Comparison of ENCODE assay signal across 21 cellular contexts in genomic region chr20:14947536-14947935, GRCh38.
"Had no signal": no experiment of that assay in that cellular context is flagged by ENCODE, and none has a peak within 500 bp of the region (broad histone marks: within the 10 kb centered on the region; RNA-seq: fewer than 3 reads in every experiment).

No MANE protein-coding gene starts in this region.

- H3K9me3 Mint-ChIP-seq: mesothelial cell of epicardium; stimulated activated memory B cell treated with anti-CD40 and anti-IgM and Interleukin-4, amounts not matched to agents 10 μg/mL and 1 μg/mL and 100 μg/mL, for 72 hours had no signal

- H3K36me3 Mint-ChIP-seq: mesothelial cell of epicardium; stimulated activated memory B cell treated with anti-CD40 and anti-IgM and Interleukin-4, amounts not matched to agents 10 μg/mL and 1 μg/mL and 100 μg/mL, for 72 hours had no signal

- H3K4me3 Mint-ChIP-seq: effector memory CD8-positive, alpha-beta T cell; mesothelial cell of epicardium; natural killer cell; neural crest cell; stimulated activated memory B cell treated with anti-CD40 and anti-IgM and Interleukin-4, amounts not matched to agents 10 μg/mL and 1 μg/mL and 100 μg/mL, for 72 hours; stimulated activated naive CD8-positive, alpha-beta T cell treated with anti-CD3 and anti-CD28 coated beads, Interleukin-15, Interleukin-2, amounts not matched to agents 100 ng/mL and 50 ng/mL, for 24 hours had no signal

- H3K4me1 ChIP-seq: esophagus squamous epithelium, pancreas, psoas muscle, upper lobe of right lung had no signal

- H3K4me1 Mint-ChIP-seq: natural killer cell; stimulated activated memory B cell treated with anti-CD40 and anti-IgM and Interleukin-4, amounts not matched to agents 10 μg/mL and 1 μg/mL and 100 μg/mL, for 72 hours had no signal

- H3K27ac ChIP-seq: esophagus squamous epithelium, pancreas, psoas muscle, spleen, tibial artery, upper lobe of right lung had no signal

- H3K9me3 ChIP-seq: esophagus squamous epithelium, pancreas, psoas muscle, spleen, tibial artery, upper lobe of right lung had no signal

- H3K27me3 Mint-ChIP-seq: effector memory CD8-positive, alpha-beta T cell; stimulated activated memory B cell treated with anti-CD40 and anti-IgM and Interleukin-4, amounts not matched to agents 10 μg/mL and 1 μg/mL and 100 μg/mL, for 72 hours; stimulated activated naive CD8-positive, alpha-beta T cell treated with anti-CD3 and anti-CD28 coated beads, Interleukin-15, Interleukin-2, amounts not matched to agents 100 ng/mL and 50 ng/mL, for 24 hours had no signal

- H3K27me3 ChIP-seq: esophagus squamous epithelium, pancreas, spleen, tibial artery, upper lobe of right lung had no signal

- H3K4me3 ChIP-seq: esophagus squamous epithelium, pancreas, psoas muscle, spleen, tibial artery, upper lobe of right lung had no signal

- ATAC-seq: effector memory CD8-positive, alpha-beta T cell; left colon; left ventricle myocardium superior; natural killer cell; pancreas; psoas muscle; sciatic nerve; stimulated activated memory B cell treated with anti-CD40 and anti-IgM and Interleukin-4, amounts not matched to agents 10 μg/mL and 1 μg/mL and 100 μg/mL, for 72 hours; upper lobe of right lung had no signal

- H3K27ac Mint-ChIP-seq: effector memory CD8-positive, alpha-beta T cell; natural killer cell; stimulated activated memory B cell treated with anti-CD40 and anti-IgM and Interleukin-4, amounts not matched to agents 10 μg/mL and 1 μg/mL and 100 μg/mL, for 72 hours; stimulated activated naive CD8-positive, alpha-beta T cell treated with anti-CD3 and anti-CD28 coated beads, Interleukin-15, Interleukin-2, amounts not matched to agents 100 ng/mL and 50 ng/mL, for 24 hours had no signal

- H3K36me3 ChIP-seq: esophagus squamous epithelium, pancreas, spleen, tibial artery, upper lobe of right lung had no signal

- DNase-seq: effector memory CD8-positive, alpha-beta T cell; esophagus squamous epithelium; foreskin fibroblast; left colon; left ventricle myocardium superior; mammary epithelial cell; natural killer cell; occipital lobe; pancreas; psoas muscle; spleen; stimulated activated CD4-positive, alpha-beta T cell treated with anti-CD3 and anti-CD28 coated beads, Interleukin-15, amount 100 ng/mL, for 24 hours; stimulated activated CD4-positive, alpha-beta T cell treated with anti-CD3 and anti-CD28 coated beads, Interleukin-1b, Interleukin-23, amount 100 ng/mL, for 48 hours; stimulated activated CD4-positive, alpha-beta T cell treated with anti-CD3 and anti-CD28 coated beads, Interleukin-4, amount 100 ng/mL, for 24 hours; tibial artery; upper lobe of right lung had no signal
